In the genomic region with DNA sequence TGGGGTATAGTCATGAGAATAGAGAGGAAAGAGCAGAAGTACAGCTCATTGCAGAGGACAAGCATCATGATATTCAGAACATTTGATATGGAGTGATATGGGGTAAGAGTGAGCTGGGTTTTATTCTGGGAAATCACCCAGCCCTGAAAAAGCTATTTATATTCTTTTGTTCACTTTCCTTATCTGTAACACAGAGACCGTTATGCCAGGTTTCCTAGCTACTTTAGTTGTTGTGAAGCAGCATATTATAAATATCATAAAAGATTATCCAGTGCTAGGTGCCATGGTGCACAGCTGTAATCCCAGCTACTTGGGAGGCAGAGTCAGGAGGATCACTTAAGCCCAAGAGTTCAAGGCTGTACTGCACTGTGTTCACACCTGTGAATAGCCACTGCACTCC, we compare ENCODE assay signal across 20 cellular contexts. TPM values are rescaled to one million over a fixed set of nuclear protein-coding genes. Genes with fewer than 3 reads are reported as not detected.
DNase-seq lines count a peak whose midpoint lies in the region; ATAC-seq and TF ChIP-seq lines count a peak whose summit lies in the region.
"Had no signal": no experiment of that assay in that cellular context is flagged by ENCODE, and none has a peak within 500 bp of the region (broad histone marks: within the 10 kb centered on the region; RNA-seq: fewer than 3 reads in every experiment).

No MANE protein-coding gene starts in this region.

- WGBS in right cardiac atrium: 30% methylated on average over 1 of the region's 1 CpG

- no peak overlapping the region for H3K9ac ChIP-seq in BLaER1

- peak overlapping the region; percentile 33 for H3K4me2 ChIP-seq in BLaER1
- H3K4me2 ChIP-seq: GM23338 had no signal

- DNase-seq in OCI-M1 (lab: John Stamatoyannopoulos, UW) (peak; percentile 38), left cardiac atrium (no peak), right cardiac atrium (no peak), NCI-H510A treated with DMSO at 0.1 percent for 48 hours (lab: John Stamatoyannopoulos, UW) (no peak), hepatic stellate cell (ENCODE audit: low spot score) (no peak), uterus (no peak)
- DNase-seq: Caco-2; CD4-positive, CD25-positive, alpha-beta regulatory T cell; CD8-positive, alpha-beta T cell; DMS153; DND-41; H9 had no signal

- H3K4me1 ChIP-seq in BLaER1 (peaks cover 6% of the 10 kb centered on the region), right cardiac atrium (ENCODE audit: control insufficient read depth, insufficient read depth, low read length) (no peaks in the 10 kb centered on the region), uterus (no peaks in the 10 kb centered on the region)
- H3K4me1 ChIP-seq: Caco-2 had no signal

- TF ChIP-seq POLR2A in uterus (IDR thresholded peaks at IDR 0.05): no peak

- ATAC-seq in left cardiac atrium (peak; percentile 58 to 72), right cardiac atrium (peak; percentile 71 to 79)
- ATAC-seq: CD8-positive, alpha-beta T cell; GM23338; HCT116 had no signal

- no peaks in the 10 kb centered on the region for H3K36me3 ChIP-seq in BLaER1
- no peaks in the 10 kb centered on the region for H3K36me3 ChIP-seq in uterus

- TF ChIP-seq CTCF in uterus (IDR thresholded peaks at IDR 0.05): no peak

- H3K4me3 ChIP-seq in BLaER1 (no peak overlapping the region), right cardiac atrium (ENCODE audit: low read length) (no peak overlapping the region), uterus (no peak overlapping the region)
- H3K4me3 ChIP-seq: GM23338 had no signal

- H3K27me3 ChIP-seq in BLaER1: no peaks in the 10 kb centered on the region
- no peaks in the 10 kb centered on the region for H3K27me3 ChIP-seq in right cardiac atrium (ENCODE audit: control insufficient read depth, insufficient read depth)
- no peaks in the 10 kb centered on the region for H3K27me3 ChIP-seq in uterus

- intact Hi-C loops in left cardiac atrium (cut with DNase I) (no loop called here), right cardiac atrium (cut with DNase I) (loop anchor here in 1 of 4 donors (10.0 kb wide), 1 partner anchor 118 kb away; no protein-coding TSS in a partner anchor), uterus (cut with DNase I; ENCODE audit: low total_unique reads) (no loop called here)

- H3K9me3 ChIP-seq in BLaER1 (no peaks in the 10 kb centered on the region), right cardiac atrium (ENCODE audit: control insufficient read depth, low read length) (no peaks in the 10 kb centered on the region), uterus (no peaks in the 10 kb centered on the region)
- H3K9me3 ChIP-seq: Caco-2 had no signal

- H4K20me1 ChIP-seq in BLaER1: no peaks in the 10 kb centered on the region

- H3K27ac ChIP-seq in BLaER1 (no peak overlapping the region), right cardiac atrium (ENCODE audit: low read length) (peak overlapping the region; percentile 19), uterus (no peak overlapping the region)
- H3K27ac ChIP-seq: C4-2B had no signal

RNA-seq across cellular contexts. Expression of gene DEFB129, which starts 9.8 kb away (rescaled TPM):
- total RNA-seq in left cardiac atrium (not detected), right cardiac atrium (not detected), uterus (not detected)
- polyA plus RNA-seq in right cardiac atrium: not detected
- total RNA-seq: A172; A673; Caco-2; CD4-positive, CD25-positive, alpha-beta regulatory T cell; CD8-positive, alpha-beta T cell; GM23338; H4; H9 had no signal
- polyA plus RNA-seq: BJ; CD4-positive, CD25-positive, alpha-beta regulatory T cell; GM23338 had no signal

RNA-seq across cellular contexts. Expression of gene DEFB128, which starts 27.8 kb away (rescaled TPM):
- total RNA-seq in left cardiac atrium: not detected
- not detected for total RNA-seq in right cardiac atrium
- polyA plus RNA-seq in right cardiac atrium: not detected
- total RNA-seq in uterus: not detected
- total RNA-seq: A172; A673; Caco-2; CD4-positive, CD25-positive, alpha-beta regulatory T cell; CD8-positive, alpha-beta T cell; GM23338; H4; H9 had no signal
- polyA plus RNA-seq: BJ; CD4-positive, CD25-positive, alpha-beta regulatory T cell; GM23338 had no signal

RNA-seq across cellular contexts. Expression of gene DEFB132, which starts 40.3 kb away (rescaled TPM):
- total RNA-seq in left cardiac atrium: under 1 TPM in 1 of 2 donors, not detected in 1; 0.32 TPM
- not detected for total RNA-seq in right cardiac atrium
- polyA plus RNA-seq in right cardiac atrium: not detected
- total RNA-seq in uterus: not detected
- total RNA-seq: A172; A673; Caco-2; CD4-positive, CD25-positive, alpha-beta regulatory T cell; CD8-positive, alpha-beta T cell; GM23338; H4; H9 had no signal
- polyA plus RNA-seq: BJ; CD4-positive, CD25-positive, alpha-beta regulatory T cell; GM23338 had no signal
